In genomic region chr1:8015036-8015808, GRCh38 we compare ENCODE assay signal across 9 cellular contexts. TPM values are rescaled to one million over a fixed set of nuclear protein-coding genes. Genes with fewer than 3 reads are reported as not detected.
DNase-seq lines count a peak whose midpoint lies in the region; ATAC-seq, FAIRE-seq and TF ChIP-seq lines count a peak whose summit lies in the region.
"Had no signal": no experiment of that assay in that cellular context is flagged by ENCODE, and none has a peak within 500 bp of the region (broad histone marks: within the 10 kb centered on the region; RNA-seq: fewer than 3 reads in every experiment).

No MANE protein-coding gene starts in this region.

- no peak overlapping the region for H3K27ac Mint-ChIP-seq in activated CD4-positive, alpha-beta T cell treated with anti-CD3 and anti-CD28 coated beads, Interleukin-2, amount 10 ng/mL, durations not matched to agents 24 days and 14 days
- H3K27ac Mint-ChIP-seq in naive thymus-derived CD4-positive, alpha-beta T cell: no peak overlapping the region
- H3K27ac Mint-ChIP-seq: IgD-negative memory B cell had no signal

- H3K4me1 ChIP-seq in naive thymus-derived CD4-positive, alpha-beta T cell (ENCODE audit: control insufficient read depth in 2 of 2, insufficient read depth in 2 of 2, low read length in 2 of 2): no peaks in the 10 kb centered on the region
- no peaks in the 10 kb centered on the region for H3K4me1 ChIP-seq in effector memory CD4-positive, alpha-beta T cell (ENCODE audit: control insufficient read depth, insufficient read depth, low read length, poor library complexity, severe bottlenecking)

- H3K4me3 Mint-ChIP-seq in activated CD4-positive, alpha-beta T cell treated with anti-CD3 and anti-CD28 coated beads, Interleukin-2, amount 10 ng/mL, durations not matched to agents 24 days and 14 days: no peak overlapping the region
- no peak overlapping the region for H3K4me3 Mint-ChIP-seq in naive thymus-derived CD4-positive, alpha-beta T cell
- H3K4me3 Mint-ChIP-seq: IgD-negative memory B cell had no signal

- ATAC-seq in naive thymus-derived CD4-positive, alpha-beta T cell: peak; percentile 80
- ATAC-seq in GM21529 (IDR thresholded peaks at IDR 0.05; ENCODE audit: unreplicated experiment): no peak

- no peak overlapping the region for H3K4me3 ChIP-seq in fibroblast of mammary gland (ENCODE audit: control insufficient read depth, low read depth, low read length)
- no peak overlapping the region for H3K4me3 ChIP-seq in naive thymus-derived CD4-positive, alpha-beta T cell (ENCODE audit: low read length)
- no peak overlapping the region for H3K4me3 ChIP-seq in effector memory CD4-positive, alpha-beta T cell (ENCODE audit: insufficient read depth, low read depth, low read length, poor library complexity, severe bottlenecking)

- peak; percentile 83 for FAIRE-seq in GM12891 (lab: Jason Lieb, UNC)

- peak; percentile 60 for TF ChIP-seq CTCF in fibroblast of mammary gland (conservative IDR thresholded peaks at IDR 0.05; ENCODE audit: control insufficient read depth, insufficient read depth, low read depth, low read length)

- peaks cover 32% of the 10 kb centered on the region for H3K27me3 Mint-ChIP-seq in activated CD4-positive, alpha-beta T cell treated with anti-CD3 and anti-CD28 coated beads, Interleukin-2, amount 10 ng/mL, durations not matched to agents 24 days and 14 days
- H3K27me3 Mint-ChIP-seq in naive thymus-derived CD4-positive, alpha-beta T cell: peaks cover 16 to 31% (median 27%) of the 10 kb centered on the region in 5 donors

- H3K9me3 Mint-ChIP-seq in activated CD4-positive, alpha-beta T cell treated with anti-CD3 and anti-CD28 coated beads, Interleukin-2, amount 10 ng/mL, durations not matched to agents 24 days and 14 days: no peaks in the 10 kb centered on the region
- no peaks in the 10 kb centered on the region for H3K9me3 Mint-ChIP-seq in naive thymus-derived CD4-positive, alpha-beta T cell
- H3K9me3 Mint-ChIP-seq: IgD-negative memory B cell had no signal

- H3K36me3 Mint-ChIP-seq in activated CD4-positive, alpha-beta T cell treated with anti-CD3 and anti-CD28 coated beads, Interleukin-2, amount 10 ng/mL, durations not matched to agents 24 days and 14 days (ENCODE audit: low read depth): no peaks in the 10 kb centered on the region
- peaks cover 0 to 4% (median 0%) of the 10 kb centered on the region in 5 donors for H3K36me3 Mint-ChIP-seq in naive thymus-derived CD4-positive, alpha-beta T cell

- CTCF ChIA-PET in naive thymus-derived CD4-positive, alpha-beta T cell (lab: Charles Lee): interaction anchor here (0.6 to 8.6 kb wide), 23 partner anchors 9 to 714 kb away, joined by 3 to 100 read pairs (median 4); no protein-coding TSS in a partner anchor

- DNase-seq in AG20443 (ENCODE audit: low spot score) (peak; percentile 74), GM12891 (ENCODE audit: insufficient read length, low spot score) (no peak), NCI-H2227 treated with DMSO at 0.1 percent for 48 hours (lab: John Stamatoyannopoulos, UW) (peak; percentile 84), fibroblast of mammary gland (ENCODE audit: low read depth) (peak; percentile 91)
- peak; percentile 85 for DNase-seq in activated CD4-positive, alpha-beta T cell treated with anti-CD3 and anti-CD28 coated beads, Interleukin-2, amount 10 ng/mL, durations not matched to agents 24 days and 14 days
- DNase-seq in naive thymus-derived CD4-positive, alpha-beta T cell: peak in 8 of 9 donors; percentile 32 to 67 (median 58)
- DNase-seq in effector memory CD4-positive, alpha-beta T cell: no peak

- peaks cover 3% of the 10 kb centered on the region for H3K4me1 Mint-ChIP-seq in activated CD4-positive, alpha-beta T cell treated with anti-CD3 and anti-CD28 coated beads, Interleukin-2, amount 10 ng/mL, durations not matched to agents 24 days and 14 days
- H3K4me1 Mint-ChIP-seq in naive thymus-derived CD4-positive, alpha-beta T cell: peaks cover 0 to 3% (median 0%) of the 10 kb centered on the region in 7 donors

- POLR2A ChIA-PET in naive thymus-derived CD4-positive, alpha-beta T cell (lab: Charles Lee): interaction anchor here (0.8 kb wide), 1 partner anchor 335 kb away, joined by 3 read pairs; no protein-coding TSS in a partner anchor

- no peak overlapping the region for H3K27ac ChIP-seq in naive thymus-derived CD4-positive, alpha-beta T cell (ENCODE audit: low read depth, low read length)
- no peak overlapping the region for H3K27ac ChIP-seq in effector memory CD4-positive, alpha-beta T cell (ENCODE audit: insufficient read depth, low read length, poor library complexity, severe bottlenecking)

- intact Hi-C loops in activated CD4-positive, alpha-beta T cell treated with anti-CD3 and anti-CD28 coated beads, Interleukin-2, amount 10 ng/mL, durations not matched to agents 24 days and 14 days (cut with micrococcal nuclease): loop anchor here (1.0 to 5.0 kb wide), 4 partner anchors 32 to 832 kb away; no protein-coding TSS in a partner anchor
- intact Hi-C loops in naive thymus-derived CD4-positive, alpha-beta T cell (cut with micrococcal nuclease): loop anchor here (1.0 to 2.0 kb wide), 4 partner anchors 11 to 334 kb away; partner anchors contain the start of gene ERRFI1 (in 1 of the 2)

- H3K27me3 ChIP-seq in naive thymus-derived CD4-positive, alpha-beta T cell (ENCODE audit: control insufficient read depth in 2 of 2, insufficient read depth in 2 of 2, low read length in 2 of 2): peaks cover 0 to 7% of the 10 kb centered on the region in 2 donors
- H3K27me3 ChIP-seq in effector memory CD4-positive, alpha-beta T cell (replicated peaks; ENCODE audit: control insufficient read depth, insufficient read depth, low read length, poor library complexity, severe bottlenecking): no peaks in the 10 kb centered on the region

- H3K36me3 ChIP-seq in naive thymus-derived CD4-positive, alpha-beta T cell (ENCODE audit: control insufficient read depth in 2 of 3, insufficient read depth in 3 of 3, low read length in 3 of 3): no peaks in the 10 kb centered on the region
- no peaks in the 10 kb centered on the region for H3K36me3 ChIP-seq in effector memory CD4-positive, alpha-beta T cell (ENCODE audit: control insufficient read depth, insufficient read depth, low read length)

- H3K9me3 ChIP-seq in naive thymus-derived CD4-positive, alpha-beta T cell (ENCODE audit: control insufficient read depth in 2 of 3, low read length in 3 of 3): no peaks in the 10 kb centered on the region
- no peaks in the 10 kb centered on the region for H3K9me3 ChIP-seq in effector memory CD4-positive, alpha-beta T cell (ENCODE audit: control insufficient read depth, low read length)

- no peak for TF ChIP-seq POLR2A in GM12891 (IDR thresholded peaks at IDR 0.05; ENCODE audit: low read depth, low read length)

TF ChIP-seq in GM12891, 5 proteins besides CTCF, POLR2A, EP300 and RAD21:
- TF ChIP-seq SPI1 (IDR thresholded peaks at IDR 0.05; ENCODE audit: low read depth, low read length) (no peak), POLR2AphosphoS5 (IDR thresholded peaks at IDR 0.05; ENCODE audit: low read depth, low read length) (no peak), POU2F2 (IDR thresholded peaks at IDR 0.05; ENCODE audit: low read depth, low read length) (no peak), PAX5 (IDR thresholded peaks at IDR 0.05; ENCODE audit: insufficient read depth, low read length, severe bottlenecking) (no peak), TAF1 (IDR thresholded peaks at IDR 0.05; ENCODE audit: low read depth, low read length) (no peak)

RNA-seq across cellular contexts. Expression of gene ERRFI1, which starts 10.9 kb away (rescaled TPM):
- 3.6 TPM for polyA plus RNA-seq in GM12891 (2012; ENCODE audit: low read depth, missing spikeins)
- 2.0 TPM in 2 replicates for total RNA-seq in activated CD4-positive, alpha-beta T cell treated with anti-CD3 and anti-CD28 coated beads, Interleukin-2, amount 10 ng/mL, durations not matched to agents 24 days and 14 days
- total RNA-seq in naive thymus-derived CD4-positive, alpha-beta T cell: 1 to 10 TPM in 2 of 5 experiments, under 1 TPM in 3; 0.36 to 1.7 (median 0.98) TPM
- polyA plus RNA-seq in naive thymus-derived CD4-positive, alpha-beta T cell: under 1 TPM; 0.18 to 0.56 TPM

RNA-seq across cellular contexts. Expression of gene PARK7, which starts 53.7 kb away (rescaled TPM):
- polyA plus RNA-seq in GM12891 (2012; ENCODE audit: low read depth, missing spikeins): 566 TPM
- 409 and 426 TPM in 2 replicates for total RNA-seq in activated CD4-positive, alpha-beta T cell treated with anti-CD3 and anti-CD28 coated beads, Interleukin-2, amount 10 ng/mL, durations not matched to agents 24 days and 14 days
- 100 to 1,000 TPM in 3 of 5 experiments, 10 to 100 TPM in 2; 97.1 to 255 (median 106) TPM for total RNA-seq in naive thymus-derived CD4-positive, alpha-beta T cell
- 100 to 1,000 TPM; 325 to 364 TPM for polyA plus RNA-seq in naive thymus-derived CD4-positive, alpha-beta T cell

Comparison
In these comparisons a context has a peak if more than half of its experiments do, and no peak if none do; other contexts are left out.
1. DNase-seq: peak in AG20443 (single experiment), NCI-H2227 treated with DMSO at 0.1 percent for 48 hours (single experiment), activated CD4-positive, alpha-beta T cell treated with anti-CD3 and anti-CD28 coated beads, Interleukin-2, amount 10 ng/mL, durations not matched to agents 24 days and 14 days (single experiment), fibroblast of mammary gland (single experiment) and naive thymus-derived CD4-positive, alpha-beta T cell (8 of 9); none in GM12891 (single experiment) and effector memory CD4-positive, alpha-beta T cell (0 of 3).